8 cellular contexts compared by ENCODE assay signal in the genomic region with DNA sequence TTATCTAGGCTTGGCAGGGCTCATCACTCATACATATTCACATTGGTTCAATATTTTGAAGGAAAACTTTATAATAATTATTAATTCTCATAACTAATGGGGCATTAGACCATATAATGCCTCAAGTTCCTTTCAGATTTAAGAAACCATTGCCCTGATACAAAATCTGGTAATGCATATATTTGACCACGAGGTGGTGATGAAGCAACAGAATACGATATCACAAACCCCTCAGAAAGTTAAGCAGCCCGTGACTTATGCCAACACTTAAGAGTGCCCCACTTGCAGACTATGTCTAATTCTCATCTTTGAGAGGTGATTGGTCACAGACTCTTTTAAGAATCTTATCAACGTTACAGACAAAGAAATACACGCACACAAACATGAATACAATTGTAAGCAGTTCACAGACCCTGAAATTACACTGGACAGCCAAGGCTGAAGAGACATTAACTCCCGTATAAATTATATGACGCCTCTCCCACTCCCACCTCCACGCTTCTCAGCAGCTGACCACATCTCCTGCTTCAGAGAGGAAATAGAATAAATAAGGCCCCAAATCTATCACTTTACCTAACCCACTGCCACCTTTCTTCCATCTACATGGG. TPM values are rescaled to one million over a fixed set of nuclear protein-coding genes. Genes with fewer than 3 reads are reported as not detected.
DNase-seq lines count a peak whose midpoint lies in the region; ATAC-seq, FAIRE-seq and TF ChIP-seq lines count a peak whose summit lies in the region.

No MANE protein-coding gene starts in this region.

- H3K27me3 ChIP-seq in BE2C, result no peaks in the 10 kb centered on the region

- POLR2A ChIA-PET in naive thymus-derived CD8-positive, alpha-beta T cell (lab: Charles Lee), result no interaction called here

- no peaks in the 10 kb centered on the region for H3K4me1 ChIP-seq in BE2C

- H3K9me3 ChIP-seq in BE2C, result no peaks in the 10 kb centered on the region

- TF ChIP-seq POLR2A in erythroblast (IDR thresholded peaks at IDR 0.05; ENCODE audit: low read length), result no peak

- H3K27ac Mint-ChIP-seq in naive thymus-derived CD8-positive, alpha-beta T cell, result peak overlapping the region; percentile 16 to 94 (median 84)

- H3K4me3 ChIP-seq in BE2C (ENCODE audit: low read depth, low read length), result no peak overlapping the region

- peaks cover 6 to 19% (median 17%) of the 10 kb centered on the region in 4 donors for H3K4me1 Mint-ChIP-seq in naive thymus-derived CD8-positive, alpha-beta T cell

- peaks cover 0 to 3% (median 0%) of the 10 kb centered on the region in 5 donors for H3K27me3 Mint-ChIP-seq in naive thymus-derived CD8-positive, alpha-beta T cell

- DNase-seq in BE2C (no peak), NCI-H2029 treated with DMSO at 0.1 percent for 48 hours (lab: John Stamatoyannopoulos, UW) (peak; percentile 7), erythroblast (lab: John Stamatoyannopoulos, UW) (peak; percentile 42 to 64), HPDE6-E6E7 (ENCODE audit: extremely low spot score) (no peak)
- DNase-seq in naive thymus-derived CD8-positive, alpha-beta T cell, result peak in 8 of 10 donors; percentile 18 to 81 (median 68)

- ATAC-seq in GM18498 (IDR thresholded peaks at IDR 0.05; ENCODE audit: unreplicated experiment), result peak; percentile 85
- ATAC-seq in HG02870 (IDR thresholded peaks at IDR 0.05; ENCODE audit: unreplicated experiment), result peak; percentile 76
- ATAC-seq in naive thymus-derived CD8-positive, alpha-beta T cell, result peak; percentile 94 to 99

- peaks cover 0 to 2% (median 0%) of the 10 kb centered on the region in 3 donors for H3K36me3 Mint-ChIP-seq in naive thymus-derived CD8-positive, alpha-beta T cell

- H3K4me3 Mint-ChIP-seq in naive thymus-derived CD8-positive, alpha-beta T cell, result peak overlapping the region in 3 of 10 donors; percentile 10 to 31 (median 18)

- FAIRE-seq in TTC549 (lab: Jason Lieb, UNC), result peak; percentile 97

- H3K9me3 Mint-ChIP-seq in naive thymus-derived CD8-positive, alpha-beta T cell, result peaks cover 0 to 5% (median 0%) of the 10 kb centered on the region in 9 donors

- no peaks in the 10 kb centered on the region for H3K36me3 ChIP-seq in BE2C

- TF ChIP-seq CTCF in BE2C (IDR thresholded peaks at IDR 0.05; ENCODE audit: low read depth, low read length), result peak; percentile 51

RNA-seq across cellular contexts. Expression of a gene that starts 20.7 kb away (rescaled TPM):
- polyA plus RNA-seq in BE2C (2012; ENCODE audit: insufficient read depth, insufficient read length, low read depth), result not detected
- 1 to 10 TPM; 1.2 to 1.5 TPM for total RNA-seq in naive thymus-derived CD8-positive, alpha-beta T cell
- 1 to 10 TPM in 2 of 3 donors, under 1 TPM in 1; 0.74 to 1.6 (median 1.1) TPM for polyA plus RNA-seq in naive thymus-derived CD8-positive, alpha-beta T cell

RNA-seq across cellular contexts. Expression of a gene that starts 36.6 kb away (rescaled TPM):
- polyA plus RNA-seq in BE2C (2012; ENCODE audit: insufficient read depth, insufficient read length, low read depth), result 60.9 TPM
- total RNA-seq in naive thymus-derived CD8-positive, alpha-beta T cell, result 10 to 100 TPM; 44.0 to 50.4 TPM
- 10 to 100 TPM; 89.7 to 93.7 (median 92.8) TPM for polyA plus RNA-seq in naive thymus-derived CD8-positive, alpha-beta T cell

Comparison
In these comparisons a context has a peak if more than half of its experiments do, and no peak if none do; other contexts are left out.
1. DNase-seq: peak in NCI-H2029 treated with DMSO at 0.1 percent for 48 hours (single experiment), erythroblast (2 of 2) and naive thymus-derived CD8-positive, alpha-beta T cell (8 of 10); none in BE2C (single experiment) and HPDE6-E6E7 (single experiment).
2. Peak in every context shown above with its lines, with median percentiles within 50 percentile points of each other: ATAC-seq.